16 cellular contexts compared by ENCODE assay signal in the genomic region with DNA sequence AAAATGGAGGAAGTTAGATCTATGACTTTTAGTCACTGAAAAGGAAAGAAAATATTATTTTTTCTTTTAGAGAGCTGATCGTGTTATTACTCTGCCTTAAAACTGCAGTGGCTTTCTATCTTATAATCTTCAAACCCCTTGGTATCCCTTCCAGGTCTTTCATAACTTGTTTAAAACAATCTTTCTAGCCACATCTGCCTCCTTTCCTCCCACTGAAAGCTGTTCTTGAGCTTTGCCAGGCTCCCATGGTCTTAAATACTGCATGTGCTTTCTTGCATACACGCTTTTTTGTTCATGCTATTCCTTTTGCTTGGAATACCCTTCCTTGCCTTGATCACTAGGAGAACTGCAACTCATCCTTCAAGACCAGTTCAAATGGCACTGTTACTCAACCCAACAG.
DNase-seq lines count a peak whose midpoint lies in the region; ATAC-seq and TF ChIP-seq lines count a peak whose summit lies in the region.
"Had no signal": no experiment of that assay in that cellular context is flagged by ENCODE, and none has a peak within 500 bp of the region (broad histone marks: within the 10 kb centered on the region; RNA-seq: fewer than 3 reads in every experiment).

No MANE protein-coding gene starts in this region.

- no peak for TF ChIP-seq POLR2A in sigmoid colon (IDR thresholded peaks at IDR 0.05)

- POLR2A ChIA-PET in AG04450 (lab: Yijun Ruan, JAX) (interaction anchor here (0.9 to 1.9 kb wide), 6 partner anchors 34 to 67 kb away, joined by 3 to 16 read pairs (median 4); partner anchors contain the start of gene GADD45A), MCF 10A (lab: Yijun Ruan, JAX) (interaction anchor here (0.5 to 5.2 kb wide), 19 partner anchors 8 to 652 kb away, joined by 3 to 76 read pairs (median 3); partner anchors contain the start of gene GADD45A)

- intact Hi-C loops in MCF 10A (cut with micrococcal nuclease): no loop called here
- intact Hi-C loops in heart right ventricle (cut with DNase I): no loop called here
- intact Hi-C loops in sigmoid colon (cut with DNase I): loop anchor here (5.0 kb wide), 1 partner anchor 57 kb away; no protein-coding TSS in a partner anchor

- BruUV-seq in MCF 10A (replicated peaks; lab: Mats Ljungman, UMichigan): no TSS peak

- no peaks in the 10 kb centered on the region for H3K27me3 Mint-ChIP-seq in MCF 10A (ENCODE audit: insufficient read depth, unreplicated experiment)
- peaks cover 19% of the 10 kb centered on the region for H3K27me3 Mint-ChIP-seq in activated naive CD4-positive, alpha-beta T cell treated with anti-CD3 and anti-CD28 coated beads, Interleukin-2, amount 10 ng/mL, durations not matched to agents 7 days and 5 days
- H3K27me3 Mint-ChIP-seq: progenitor cell of endocrine pancreas had no signal

- H3K4me3 ChIP-seq in AG04450 (ENCODE audit: low read depth, low read length): peak overlapping the region; percentile 5; the same call in 1 of the 2 replicates
- H3K4me3 ChIP-seq in heart right ventricle: peak overlapping the region in 1 of 10 donors; percentile 8
- peak overlapping the region in 2 of 4 donors; percentile 4 to 11 for H3K4me3 ChIP-seq in sigmoid colon
- H3K4me3 ChIP-seq: HAP-1, SK-N-MC had no signal

- H3K36me3 ChIP-seq in heart right ventricle (no peaks in the 10 kb centered on the region), sigmoid colon (no peaks in the 10 kb centered on the region)
- H3K36me3 ChIP-seq: HAP-1 had no signal

- TF ChIP-seq EP300 in sigmoid colon (IDR thresholded peaks at IDR 0.05): no peak

- H3K27me3 ChIP-seq in AG04450 (ENCODE audit: control insufficient read depth, insufficient read depth, low read length): no peaks in the 10 kb centered on the region
- no peaks in the 10 kb centered on the region for H3K27me3 ChIP-seq in heart right ventricle
- no peaks in the 10 kb centered on the region for H3K27me3 ChIP-seq in sigmoid colon

- peak overlapping the region; percentile 47 for H3K4me3 Mint-ChIP-seq in MCF 10A (ENCODE audit: unreplicated experiment)
- no peak overlapping the region for H3K4me3 Mint-ChIP-seq in activated naive CD4-positive, alpha-beta T cell treated with anti-CD3 and anti-CD28 coated beads, Interleukin-2, amount 10 ng/mL, durations not matched to agents 7 days and 5 days
- H3K4me3 Mint-ChIP-seq: activated T-cell treated with anti-CD3 and anti-CD28 coated beads, Interleukin-2, amount 50 U/mL, for 4 hours had no signal

- H3K9me3 Mint-ChIP-seq in MCF 10A (ENCODE audit: unreplicated experiment): peaks cover 8% of the 10 kb centered on the region
- H3K9me3 Mint-ChIP-seq in activated naive CD4-positive, alpha-beta T cell treated with anti-CD3 and anti-CD28 coated beads, Interleukin-2, amount 10 ng/mL, durations not matched to agents 7 days and 5 days: no peaks in the 10 kb centered on the region

- H3K27ac ChIP-seq in AG04450 (ENCODE audit: low read depth, low read length): peak overlapping the region; percentile 66
- H3K27ac ChIP-seq in heart right ventricle: peak overlapping the region in 8 of 10 donors; percentile 31 to 74 (median 58)
- H3K27ac ChIP-seq in sigmoid colon: peak overlapping the region; percentile 37 to 71 (median 59)
- H3K27ac ChIP-seq: SK-N-MC had no signal

- H3K9me3 ChIP-seq in AG04450 (ENCODE audit: control insufficient read depth, insufficient read depth, low read length): no peaks in the 10 kb centered on the region
- no peaks in the 10 kb centered on the region for H3K9me3 ChIP-seq in heart right ventricle
- no peaks in the 10 kb centered on the region for H3K9me3 ChIP-seq in sigmoid colon

- ATAC-seq in heart right ventricle: peak in 4 of 8 donors; percentile 17 to 56 (median 32)
- ATAC-seq: activated CD4-positive, CD25-positive, alpha-beta regulatory T cell treated with anti-CD3 and anti-CD28 coated beads, Interleukin-2, amount 50 U/mL, for 24 hours; activated T-cell treated with anti-CD3 and anti-CD28 coated beads, Interleukin-2, amount 50 U/mL, for 4 hours had no signal

- DNase-seq in AG04450 (ENCODE audit: low read depth, low spot score): no peak
- DNase-seq in MCF 10A (ENCODE audit: unreplicated experiment): no peak
- DNase-seq in heart right ventricle: no peak
- no peak for DNase-seq in sigmoid colon
- DNase-seq in activated naive CD4-positive, alpha-beta T cell treated with anti-CD3 and anti-CD28 coated beads, Interleukin-2, amount 10 ng/mL, durations not matched to agents 7 days and 5 days: no peak
- no peak for DNase-seq in SHP77 treated with DMSO at 0.1 percent for 48 hours (lab: John Stamatoyannopoulos, UW)
- DNase-seq in NCI-H2227 treated with DMSO at 0.1 percent for 48 hours (lab: John Stamatoyannopoulos, UW): no peak
- no peak for DNase-seq in NCI-H1092 treated with DMSO at 0.1 percent for 48 hours (lab: John Stamatoyannopoulos, UW)
- DNase-seq: activated T-cell treated with anti-CD3 and anti-CD28 coated beads, Interleukin-2, amount 50 U/mL, for 4 hours; central memory CD4-positive, alpha-beta T cell; DMS 273 treated with DMSO at 0.1 percent for 48 hours; NCI-H146 had no signal

- H3K4me1 ChIP-seq in heart right ventricle (peaks cover 0 to 21% (median 3%) of the 10 kb centered on the region in 9 donors), sigmoid colon (peaks cover 0 to 4% (median 2%) of the 10 kb centered on the region in 4 donors)

- H3K4me1 Mint-ChIP-seq in MCF 10A (ENCODE audit: insufficient read depth, unreplicated experiment): peaks cover 31% of the 10 kb centered on the region
- no peaks in the 10 kb centered on the region for H3K4me1 Mint-ChIP-seq in activated naive CD4-positive, alpha-beta T cell treated with anti-CD3 and anti-CD28 coated beads, Interleukin-2, amount 10 ng/mL, durations not matched to agents 7 days and 5 days

- no peak for TF ChIP-seq CTCF in AG04450 (IDR thresholded peaks at IDR 0.05; ENCODE audit: low read depth, low read length)
- TF ChIP-seq CTCF in MCF 10A (IDR thresholded peaks at IDR 0.05; ENCODE audit: unreplicated experiment): no peak
- no peak for TF ChIP-seq CTCF in heart right ventricle (IDR thresholded peaks at IDR 0.05)
- no peak for TF ChIP-seq CTCF in sigmoid colon (IDR thresholded peaks at IDR 0.05)

- CTCF ChIA-PET in AG04450 (lab: Charles Lee) (interaction anchor here (1.2 to 1.3 kb wide), 3 partner anchors 56 to 85 kb away, joined by 3 to 4 read pairs (median 3); no protein-coding TSS in a partner anchor), MCF 10A (lab: Yijun Ruan, JAX) (interaction anchor here (0.8 to 1.6 kb wide), 5 partner anchors 19 to 141 kb away, joined by 3 to 7 read pairs (median 3); no protein-coding TSS in a partner anchor)
- CTCF ChIA-PET in activated naive CD4-positive, alpha-beta T cell treated with anti-CD3 and anti-CD28 coated beads, Interleukin-2, amount 10 ng/mL, durations not matched to agents 7 days and 5 days (lab: Charles Lee): no interaction called here

- H3K27ac Mint-ChIP-seq in MCF 10A (ENCODE audit: low read depth, unreplicated experiment): peak overlapping the region; percentile 94
- no peak overlapping the region for H3K27ac Mint-ChIP-seq in activated naive CD4-positive, alpha-beta T cell treated with anti-CD3 and anti-CD28 coated beads, Interleukin-2, amount 10 ng/mL, durations not matched to agents 7 days and 5 days
- H3K27ac Mint-ChIP-seq: progenitor cell of endocrine pancreas had no signal

- H3K36me3 Mint-ChIP-seq in MCF 10A (ENCODE audit: insufficient read depth, unreplicated experiment): no peaks in the 10 kb centered on the region
- no peaks in the 10 kb centered on the region for H3K36me3 Mint-ChIP-seq in activated naive CD4-positive, alpha-beta T cell treated with anti-CD3 and anti-CD28 coated beads, Interleukin-2, amount 10 ng/mL, durations not matched to agents 7 days and 5 days

- 48 to 49% methylated on average over 2 of the region's 2 CpGs for WGBS in heart right ventricle, 2 donors
- WGBS in sigmoid colon, 2 donors: 51 to 52% methylated on average over 2 of the region's 2 CpGs
